ENCODE assay signal across 9 cellular contexts in genomic region chr5:152349683-152350526, GRCh38. TPM values are rescaled to one million over a fixed set of nuclear protein-coding genes. Genes with fewer than 3 reads are reported as not detected.
DNase-seq lines count a peak whose midpoint lies in the region; ATAC-seq lines count a peak whose summit lies in the region.
"Had no signal": no experiment of that assay in that cellular context is flagged by ENCODE, and none has a peak within 500 bp of the region (broad histone marks: within the 10 kb centered on the region; RNA-seq: fewer than 3 reads in every experiment).

No MANE protein-coding gene starts in this region.

- H3K27ac ChIP-seq in SJCRH30 = no peak overlapping the region

- H3K4me3 ChIP-seq in SJCRH30 = no peak overlapping the region

- ATAC-seq in GM21367 (IDR thresholded peaks at IDR 0.05; ENCODE audit: unreplicated experiment) = peak; percentile 95

- no peaks in the 10 kb centered on the region for H3K27me3 ChIP-seq in SJCRH30

- no peaks in the 10 kb centered on the region for H3K36me3 ChIP-seq in SJCRH30

- DNase-seq in NCI-H1436 (lab: John Stamatoyannopoulos, UW) (peak; percentile 46), NCI-H1436 treated with DMSO at 0.1 percent for 48 hours (lab: John Stamatoyannopoulos, UW) (no peak), HK-2 (ENCODE audit: unreplicated experiment) (peak; percentile 5), SJCRH30 (peak; percentile 12 to 57), ecto neural progenitor cell (ENCODE audit: low spot score) (peak; percentile 58), middle frontal gyrus (ENCODE audit: extremely low spot score, low spot score) (peak; percentile 14), NCI-H446 treated with DMSO at 0.1 percent for 48 hours (lab: John Stamatoyannopoulos, UW) (no peak)

- no peaks in the 10 kb centered on the region for H3K4me1 ChIP-seq in SJCRH30

- H3K9me3 ChIP-seq in SJCRH30 (replicated peaks) = no peaks in the 10 kb centered on the region

RNA-seq across cellular contexts. Expression of gene NMUR2, which starts 55.2 kb away (rescaled TPM):
- total RNA-seq in SJCRH30 (2014; rRNA removed; shearing (Covaris generic)) = not detected in 2 replicates
- total RNA-seq: CD8-positive, alpha-beta memory T cell had no signal

Comparison
In these comparisons a context has a peak if more than half of its experiments do, and no peak if none do; other contexts are left out.
1. DNase-seq: peak in NCI-H1436 (single experiment), HK-2 (single experiment), SJCRH30 (2 of 2), ecto neural progenitor cell (single experiment) and middle frontal gyrus (single experiment); none in NCI-H1436 treated with DMSO at 0.1 percent for 48 hours (single experiment) and NCI-H446 treated with DMSO at 0.1 percent for 48 hours (single experiment).